ENCODE assay signal across 9 cellular contexts in the genomic region with DNA sequence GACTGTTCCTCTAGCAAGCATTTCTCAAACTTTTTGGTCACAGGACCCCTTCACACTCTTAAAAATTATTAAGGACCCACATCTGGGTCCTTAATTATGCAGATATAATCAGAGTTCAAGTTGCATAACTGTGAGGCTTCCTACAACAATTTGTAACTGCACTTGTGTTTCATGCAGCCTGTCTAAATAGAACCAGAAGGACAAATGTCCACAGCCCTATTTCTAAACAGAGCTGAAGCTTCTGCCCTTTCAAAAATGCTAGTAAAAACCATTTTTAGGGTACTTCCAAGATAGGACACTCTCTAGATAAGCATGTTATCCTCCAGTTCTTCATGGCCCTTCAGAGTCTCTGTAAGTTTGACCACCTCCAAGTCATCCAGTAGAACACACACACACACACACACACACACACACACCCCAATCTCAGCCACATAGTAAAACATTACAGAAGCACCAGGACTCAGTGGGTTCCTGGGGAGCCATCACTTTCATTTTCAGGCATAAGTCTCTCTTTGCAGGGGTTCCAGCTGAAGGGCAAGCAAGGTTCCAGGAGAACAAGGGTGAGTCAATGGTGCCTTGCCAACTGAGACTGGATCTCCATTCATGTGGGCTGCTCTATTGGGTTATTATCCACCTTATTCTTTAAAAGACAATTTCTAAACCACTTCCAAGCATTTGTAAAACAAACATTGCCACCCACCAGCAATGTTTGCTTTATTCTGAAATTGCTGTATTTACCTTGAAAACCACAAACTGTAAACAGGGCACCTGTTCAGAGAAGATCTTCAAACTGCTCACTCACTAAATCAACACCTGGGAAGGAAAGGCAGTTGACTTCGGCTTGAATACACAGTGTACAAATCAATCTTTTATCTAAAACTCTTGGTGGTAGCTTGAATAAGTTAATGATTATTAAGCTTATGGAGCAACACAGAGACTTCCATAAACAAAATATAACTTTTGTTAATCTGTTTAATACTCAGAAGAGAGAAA.
DNase-seq lines count a peak whose midpoint lies in the region; ATAC-seq, FAIRE-seq and TF ChIP-seq lines count a peak whose summit lies in the region.
"Had no signal": no experiment of that assay in that cellular context is flagged by ENCODE, and none has a peak within 500 bp of the region (broad histone marks: within the 10 kb centered on the region; RNA-seq: fewer than 3 reads in every experiment).

No MANE protein-coding gene starts in this region.

- peak overlapping the region; percentile 29; the same call in 1 of the 2 replicates for H3K9ac ChIP-seq in DND-41 (ENCODE audit: low read depth, low read length)

- H3K4me2 ChIP-seq in DND-41 (ENCODE audit: insufficient read depth, low read length): peak overlapping the region; percentile 41; the same call in 1 of the 2 replicates

- 0 out of 4 replicates have a peak overlapping the region, but pooled peaks of 1 of the 2 experiments have one; percentile 19 for H3K4me3 ChIP-seq in DND-41 (ENCODE audit: low read depth in 1 of 2, low read length in 2 of 2)

- H3K9me3 Mint-ChIP-seq in endothelial cell (ENCODE audit: unreplicated experiment): no peaks in the 10 kb centered on the region

- no peaks in the 10 kb centered on the region for H3K36me3 Mint-ChIP-seq in endothelial cell (ENCODE audit: low read depth, unreplicated experiment)

- H3K4me1 ChIP-seq in DND-41 (ENCODE audit: insufficient read depth, low read length): peaks cover 34% of the 10 kb centered on the region

- peaks cover 14% of the 10 kb centered on the region for H3K79me2 ChIP-seq in DND-41 (ENCODE audit: insufficient read depth, low read length)

- H3K27me3 ChIP-seq in DND-41 (ENCODE audit: insufficient read depth, low read length, poor library complexity): no peaks in the 10 kb centered on the region

- ATAC-seq in DND-41 (ENCODE audit: insufficient read depth, low read depth) (peak; percentile 88), GM21447 (IDR thresholded peaks at IDR 0.05; ENCODE audit: unreplicated experiment) (peak; percentile 73), HG03571 (IDR thresholded peaks at IDR 0.05; ENCODE audit: unreplicated experiment) (peak; percentile 58)

- H3K27ac ChIP-seq in DND-41 (ENCODE audit: low read length): peak overlapping the region; percentile 83

- H3K4me1 Mint-ChIP-seq in endothelial cell (ENCODE audit: unreplicated experiment): peaks cover 14% of the 10 kb centered on the region

- peaks cover 8% of the 10 kb centered on the region; the same call in 1 of the 2 replicates for H3K36me3 ChIP-seq in DND-41 (ENCODE audit: insufficient read depth, low read length)

- H3K9me3 ChIP-seq in DND-41 (ENCODE audit: insufficient read depth, low read length, severe bottlenecking): no peaks in the 10 kb centered on the region

- no peak overlapping the region for H2AFZ ChIP-seq in DND-41 (ENCODE audit: low read depth, low read length)

- no peak overlapping the region for H3K4me3 Mint-ChIP-seq in endothelial cell (ENCODE audit: unreplicated experiment)

- no peak overlapping the region for H3K27ac Mint-ChIP-seq in endothelial cell (ENCODE audit: unreplicated experiment)

- FAIRE-seq in endometrium (lab: Jason Lieb, UNC): peak; percentile 35

- DNase-seq in DND-41 (peak; percentile 75), endothelial cell (ENCODE audit: low spot score) (no peak), HUDEP-2 (lab: John Stamatoyannopoulos, UW; ENCODE audit: unreplicated experiment in 76 of 76) (no peak), NCI-H1436 treated with DMSO at 0.1 percent for 48 hours (lab: John Stamatoyannopoulos, UW) (no peak), NCI-H1436 (lab: John Stamatoyannopoulos, UW) (no peak)
- DNase-seq: activated CD4-positive, alpha-beta T cell treated with anti-CD3 and anti-CD28 coated beads for 1 hour had no signal

- H4K20me1 ChIP-seq in DND-41 (ENCODE audit: insufficient read depth, low read length): no peaks in the 10 kb centered on the region; the same call in 1 of the 2 replicates

- TF ChIP-seq CTCF in DND-41 (IDR thresholded peaks at IDR 0.05; ENCODE audit: borderline replicate concordance, extremely low read depth, low read length, poor library complexity, severe bottlenecking) (no peak), endothelial cell (IDR thresholded peaks at IDR 0.05; ENCODE audit: unreplicated experiment) (no peak)

- H3K27me3 Mint-ChIP-seq in endothelial cell (ENCODE audit: unreplicated experiment): no peaks in the 10 kb centered on the region
